ENCODE assay signal across 8 cellular contexts in genomic region chr12:116916714-116917114, GRCh38. TPM values are rescaled to one million over a fixed set of nuclear protein-coding genes. Genes with fewer than 3 reads are reported as not detected.
DNase-seq lines count a peak whose midpoint lies in the region; ATAC-seq and TF ChIP-seq lines count a peak whose summit lies in the region.

No MANE protein-coding gene starts in this region.

- TF ChIP-seq POLR2A in spleen (IDR thresholded peaks at IDR 0.05) = no peak

- H3K9me3 Mint-ChIP-seq in Calu3 (ENCODE audit: low read depth, unreplicated experiment) = no peaks in the 10 kb centered on the region

- H3K9me3 ChIP-seq in mesodermal cell (ENCODE audit: control insufficient read depth, low read length) (no peaks in the 10 kb centered on the region), spleen (no peaks in the 10 kb centered on the region)

- peaks cover 16% of the 10 kb centered on the region for H3K4me1 ChIP-seq in mesodermal cell (ENCODE audit: control insufficient read depth, insufficient read depth, low read length, poor library complexity, severe bottlenecking)
- H3K4me1 ChIP-seq in spleen = peaks cover 5 to 49% (median 22%) of the 10 kb centered on the region in 6 donors

- no peaks in the 10 kb centered on the region for H3K27me3 ChIP-seq in spleen (replicated peaks in 1 of 7)

- TF ChIP-seq CTCF in Calu3 (IDR thresholded peaks at IDR 0.05; ENCODE audit: unreplicated experiment) (peak; percentile 34), astrocyte of the spinal cord (IDR thresholded peaks at IDR 0.05; ENCODE audit: low read depth, low read length) (peak; percentile 40), spleen (IDR thresholded peaks at IDR 0.05 in 8 of 11, conservative IDR thresholded peaks at IDR 0.05 in 3 of 11) (peak in 2 of 11 experiments; percentile 17 to 19)

- in situ Hi-C loops in astrocyte of the spinal cord (cut with HindIII; ENCODE audit: low sequenced_read_pairs) = no loop called here

- no peaks in the 10 kb centered on the region for H3K27me3 Mint-ChIP-seq in Calu3 (ENCODE audit: unreplicated experiment)

- H3K36me3 ChIP-seq in mesodermal cell (ENCODE audit: control insufficient read depth, insufficient read depth, low read length) (peaks cover 38% of the 10 kb centered on the region), spleen (peaks cover 0 to 4% (median 0%) of the 10 kb centered on the region in 6 donors)

- H3K4me1 Mint-ChIP-seq in Calu3 (ENCODE audit: low read depth, unreplicated experiment) = peaks cover 87% of the 10 kb centered on the region

- peak; percentile 89 for ATAC-seq in GM19395 (IDR thresholded peaks at IDR 0.05; ENCODE audit: unreplicated experiment)
- peak; percentile 84 for ATAC-seq in HG03457 (IDR thresholded peaks at IDR 0.05; ENCODE audit: unreplicated experiment)

- peak overlapping the region; percentile 53 for H3K27ac ChIP-seq in mesodermal cell (ENCODE audit: low read depth, low read length, severe bottlenecking)
- no peak overlapping the region for H3K27ac ChIP-seq in spleen

- intact Hi-C loops in Calu3 (cut with micrococcal nuclease; ENCODE audit: unreplicated experiment) = loop anchor here (1.0 to 5.0 kb wide), 2 partner anchors 99 to 178 kb away; partner anchors contain the start of genes RNFT2 and SPRING1
- intact Hi-C loops in spleen (cut with DNase I; ENCODE audit: low total_unique reads) = no loop called here

- H3K36me3 Mint-ChIP-seq in Calu3 (ENCODE audit: insufficient read depth, unreplicated experiment) = peaks cover 27% of the 10 kb centered on the region

- H3K4me3 ChIP-seq in astrocyte of the spinal cord (ENCODE audit: low read depth, low read length) = no peak overlapping the region
- H3K4me3 ChIP-seq in mesodermal cell (ENCODE audit: extremely low read depth, insufficient read depth, low read length, poor library complexity, severe bottlenecking) = no peak overlapping the region
- H3K4me3 ChIP-seq in spleen = no peak overlapping the region

- CTCF ChIA-PET in Calu3 (lab: Charles Lee) = interaction anchor here (0.5 kb wide), 1 partner anchor 769 kb away, joined by 3 read pairs; no protein-coding TSS in a partner anchor

- BruUV-seq in Calu3 (replicated peaks; lab: Mats Ljungman, UMichigan) = no TSS peak

- peak overlapping the region; percentile 92 for H3K27ac Mint-ChIP-seq in Calu3 (ENCODE audit: unreplicated experiment)

- 81 to 89% methylated on average over 1 to 5 of the region's 5 CpGs for WGBS in mesodermal cell (ENCODE audit: insufficient coverage in 2 of 2), 2 experiments
- WGBS in spleen, 5 donors = 57 to 69% (median 64%) methylated on average over 5 of the region's 5 CpGs

- peak overlapping the region; percentile 7 for H3K4me3 Mint-ChIP-seq in Calu3 (ENCODE audit: low read depth, unreplicated experiment)

- DNase-seq in Calu3 (peak; percentile 69), SHP77 treated with DMSO at 0.1 percent for 48 hours (lab: John Stamatoyannopoulos, UW) (peak; percentile 79), astrocyte of the spinal cord (ENCODE audit: low read depth, low spot score) (peak; percentile 83), spleen (no peak), NCI-H1092 treated with DMSO at 0.1 percent for 48 hours (lab: John Stamatoyannopoulos, UW) (no peak)

RNA-seq across cellular contexts. Expression of gene FBXW8, which starts 6.0 kb away (rescaled TPM):
- total RNA-seq in Calu3 (2022) = 18.1 and 18.2 TPM in 2 replicates
- 18.9 TPM for polyA plus RNA-seq in mesodermal cell (2013, experiment 1 of 2)
- 16.9 TPM for polyA plus RNA-seq in mesodermal cell (2013, experiment 2 of 2)
- 10 to 100 TPM; 10.5 to 17.3 (median 14.0) TPM for total RNA-seq in spleen
- 1 to 10 TPM; 2.2 to 4.2 (median 3.6) TPM for polyA plus RNA-seq in spleen

RNA-seq across cellular contexts. Expression of gene HRK, which starts 35.5 kb away (rescaled TPM):
- total RNA-seq in Calu3 (2022) (0.12 TPM in 1 of 2 replicates, not detected in the other), spleen (under 1 TPM in 6 of 7 donors, not detected in 1; 0.13 to 0.58 (median 0.40) TPM)
- 0.22 TPM for polyA plus RNA-seq in mesodermal cell (2013, experiment 1 of 2)
- polyA plus RNA-seq in mesodermal cell (2013, experiment 2 of 2) = 0.05 TPM
- under 1 TPM; 0.07 to 0.76 (median 0.13) TPM for polyA plus RNA-seq in spleen

Comparison
In these comparisons a context has a peak if more than half of its experiments do, and no peak if none do; other contexts are left out.
1. DNase-seq: peak in Calu3 (single experiment), SHP77 treated with DMSO at 0.1 percent for 48 hours (single experiment) and astrocyte of the spinal cord (single experiment); none in spleen (single experiment) and NCI-H1092 treated with DMSO at 0.1 percent for 48 hours (single experiment).